2 cellular contexts compared by ENCODE assay signal in genomic region chr5:175878021-175878420, GRCh38.
TF ChIP-seq lines count a peak whose summit lies in the region.

No MANE protein-coding gene starts in this region.

TF ChIP-seq in A549, 52 proteins besides CTCF, POLR2A, EP300 and RAD21 (continued from another document):
- TF ChIP-seq, protein P1, sequence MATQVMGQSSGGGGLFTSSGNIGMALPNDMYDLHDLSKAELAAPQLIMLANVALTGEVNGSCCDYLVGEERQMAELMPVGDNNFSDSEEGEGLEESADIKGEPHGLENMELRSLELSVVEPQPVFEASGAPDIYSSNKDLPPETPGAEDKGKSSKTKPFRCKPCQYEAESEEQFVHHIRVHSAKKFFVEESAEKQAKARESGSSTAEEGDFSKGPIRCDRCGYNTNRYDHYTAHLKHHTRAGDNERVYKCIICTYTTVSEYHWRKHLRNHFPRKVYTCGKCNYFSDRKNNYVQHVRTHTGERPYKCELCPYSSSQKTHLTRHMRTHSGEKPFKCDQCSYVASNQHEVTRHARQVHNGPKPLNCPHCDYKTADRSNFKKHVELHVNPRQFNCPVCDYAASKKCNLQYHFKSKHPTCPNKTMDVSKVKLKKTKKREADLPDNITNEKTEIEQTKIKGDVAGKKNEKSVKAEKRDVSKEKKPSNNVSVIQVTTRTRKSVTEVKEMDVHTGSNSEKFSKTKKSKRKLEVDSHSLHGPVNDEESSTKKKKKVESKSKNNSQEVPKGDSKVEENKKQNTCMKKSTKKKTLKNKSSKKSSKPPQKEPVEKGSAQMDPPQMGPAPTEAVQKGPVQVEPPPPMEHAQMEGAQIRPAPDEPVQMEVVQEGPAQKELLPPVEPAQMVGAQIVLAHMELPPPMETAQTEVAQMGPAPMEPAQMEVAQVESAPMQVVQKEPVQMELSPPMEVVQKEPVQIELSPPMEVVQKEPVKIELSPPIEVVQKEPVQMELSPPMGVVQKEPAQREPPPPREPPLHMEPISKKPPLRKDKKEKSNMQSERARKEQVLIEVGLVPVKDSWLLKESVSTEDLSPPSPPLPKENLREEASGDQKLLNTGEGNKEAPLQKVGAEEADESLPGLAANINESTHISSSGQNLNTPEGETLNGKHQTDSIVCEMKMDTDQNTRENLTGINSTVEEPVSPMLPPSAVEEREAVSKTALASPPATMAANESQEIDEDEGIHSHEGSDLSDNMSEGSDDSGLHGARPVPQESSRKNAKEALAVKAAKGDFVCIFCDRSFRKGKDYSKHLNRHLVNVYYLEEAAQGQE (IDR thresholded peaks at IDR 0.05) = no peak
- TF ChIP-seq, protein P2, sequence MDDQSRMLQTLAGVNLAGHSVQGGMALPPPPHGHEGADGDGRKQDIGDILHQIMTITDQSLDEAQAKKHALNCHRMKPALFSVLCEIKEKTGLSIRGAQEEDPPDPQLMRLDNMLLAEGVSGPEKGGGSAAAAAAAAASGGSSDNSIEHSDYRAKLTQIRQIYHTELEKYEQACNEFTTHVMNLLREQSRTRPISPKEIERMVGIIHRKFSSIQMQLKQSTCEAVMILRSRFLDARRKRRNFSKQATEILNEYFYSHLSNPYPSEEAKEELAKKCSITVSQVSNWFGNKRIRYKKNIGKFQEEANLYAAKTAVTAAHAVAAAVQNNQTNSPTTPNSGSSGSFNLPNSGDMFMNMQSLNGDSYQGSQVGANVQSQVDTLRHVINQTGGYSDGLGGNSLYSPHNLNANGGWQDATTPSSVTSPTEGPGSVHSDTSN (IDR thresholded peaks at IDR 0.05) = no peak
- TF ChIP-seq POLR2AphosphoS2 (conservative IDR thresholded peaks at IDR 0.05; ENCODE audit: low read length) (no peak), HOXB13 (CRISPR knock-in tag; IDR thresholded peaks at IDR 0.05; ENCODE audit: low read depth) (no peak), SMC3 (IDR thresholded peaks at IDR 0.05) (no peak), JUN (IDR thresholded peaks at IDR 0.05) (no peak)

TF ChIP-seq in GM23338, 12 proteins besides CTCF, POLR2A, EP300 and RAD21 (continued from another document):
- TF ChIP-seq ZNF462 (CRISPR knock-in tag; IDR thresholded peaks at IDR 0.05) (no peak), POLR2AphosphoS5 (IDR thresholded peaks at IDR 0.05; ENCODE audit: low read depth) (no peak)
TF ChIP-seq in GM23338: peak in this region for 0.
